ENCODE assay signal across 9 cellular contexts in the genomic region with DNA sequence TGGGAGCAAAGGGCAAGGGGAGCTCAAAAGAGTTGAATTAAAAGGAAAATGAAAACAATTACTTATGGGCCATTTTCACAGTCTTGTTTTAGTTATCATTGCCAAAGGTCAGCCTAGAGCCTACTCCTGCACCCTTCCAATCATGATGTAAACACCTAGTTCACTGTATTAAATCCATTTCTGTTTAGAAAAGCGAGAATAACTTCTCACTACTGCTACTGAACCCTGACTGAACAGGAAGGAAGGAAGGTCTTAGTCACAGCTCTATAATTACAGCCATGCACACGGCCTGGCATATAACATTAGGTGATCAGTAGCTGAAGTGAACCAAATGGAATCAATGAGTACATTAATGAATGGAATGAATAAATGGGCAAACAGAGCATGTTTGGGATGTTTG.
DNase-seq lines count a peak whose midpoint lies in the region; ATAC-seq, FAIRE-seq and TF ChIP-seq lines count a peak whose summit lies in the region.
"Had no signal": no experiment of that assay in that cellular context is flagged by ENCODE, and none has a peak within 500 bp of the region (broad histone marks: within the 10 kb centered on the region; RNA-seq: fewer than 3 reads in every experiment).

No MANE protein-coding gene starts in this region.

- no peak overlapping the region for H3K9ac ChIP-seq in neural progenitor cell

- no peaks in the 10 kb centered on the region for H3K36me3 ChIP-seq in bronchial epithelial cell (ENCODE audit: control insufficient read depth, insufficient read depth, low read length)
- no peaks in the 10 kb centered on the region for H3K36me3 ChIP-seq in psoas muscle (ENCODE audit: insufficient read depth in 1 of 2, low read depth in 1 of 2)
- no peaks in the 10 kb centered on the region for H3K36me3 ChIP-seq in neural progenitor cell

- H3K27ac Mint-ChIP-seq in neural progenitor cell = no peak overlapping the region

- no peak for FAIRE-seq in bronchial epithelial cell (lab: Jason Lieb, UNC)

- TF ChIP-seq CTCF in GM12864 (IDR thresholded peaks at IDR 0.05; ENCODE audit: low read depth, low read length, missing control alignments) (no peak), bronchial epithelial cell (IDR thresholded peaks at IDR 0.05; ENCODE audit: insufficient read depth, low read length, severe bottlenecking) (no peak), psoas muscle (IDR thresholded peaks at IDR 0.05) (no peak), neural progenitor cell (IDR thresholded peaks at IDR 0.05) (no peak)

- H3K9me3 ChIP-seq in psoas muscle = no peaks in the 10 kb centered on the region
- H3K9me3 ChIP-seq in neural progenitor cell (ENCODE audit: low read depth) = no peaks in the 10 kb centered on the region

- H3K79me2 ChIP-seq in neural progenitor cell (ENCODE audit: low read depth) = no peaks in the 10 kb centered on the region

- H4K20me1 ChIP-seq in neural progenitor cell (ENCODE audit: low read depth) = no peaks in the 10 kb centered on the region

- peaks cover 13% of the 10 kb centered on the region for H3K4me1 Mint-ChIP-seq in neural progenitor cell

- H3K4me3 ChIP-seq in GM12864 (ENCODE audit: low read depth, low read length) (no peak overlapping the region; the same call in 1 of the 2 replicates), bronchial epithelial cell (ENCODE audit: low read depth, low read length) (no peak overlapping the region), psoas muscle (no peak overlapping the region), neural progenitor cell (no peak overlapping the region)

- ATAC-seq in GM19452 (IDR thresholded peaks at IDR 0.05; ENCODE audit: unreplicated experiment) (peak; percentile 69), HG03139 (IDR thresholded peaks at IDR 0.05; ENCODE audit: unreplicated experiment) (peak; percentile 68), psoas muscle (no peak)

- CTCF ChIA-PET in HEK293T (lab: Yijun Ruan, JAX) = no interaction called here

- H3K36me3 Mint-ChIP-seq in neural progenitor cell = peaks cover 4% of the 10 kb centered on the region

- no peak overlapping the region for H3K4me2 ChIP-seq in neural progenitor cell

- H3F3A ChIP-seq in neural progenitor cell (ENCODE audit: low read depth) = peaks cover 32% of the 10 kb centered on the region

- DNase-seq in GM12864 (ENCODE audit: low read depth) (peak; percentile 61), bronchial epithelial cell (ENCODE audit: low read depth) (peak; percentile 68), psoas muscle (no peak), NCI-H1092 treated with DMSO at 0.1 percent for 48 hours (lab: John Stamatoyannopoulos, UW) (no peak), neural progenitor cell (ENCODE audit: low spot score) (no peak), HEK293T (ENCODE audit: extremely low spot score) (no peak)

- POLR2A ChIA-PET in HEK293T (lab: Yijun Ruan, JAX) = no interaction called here

- no peaks in the 10 kb centered on the region for H3K27me3 ChIP-seq in bronchial epithelial cell (ENCODE audit: control insufficient read depth, insufficient read depth, low read length)
- H3K27me3 ChIP-seq in psoas muscle (ENCODE audit: insufficient read depth in 3 of 3, low read length in 2 of 3) = no peaks in the 10 kb centered on the region
- H3K27me3 ChIP-seq in neural progenitor cell = no peaks in the 10 kb centered on the region

- H2AFZ ChIP-seq in neural progenitor cell (replicated peaks) = no peak overlapping the region

- 68 to 76% (median 74%) methylated on average over 2 of the region's 2 CpGs for WGBS in psoas muscle, 3 donors

- intact Hi-C loops in psoas muscle (cut with DNase I) = no loop called here

- H3K4me3 Mint-ChIP-seq in neural progenitor cell = no peak overlapping the region
- H3K4me3 Mint-ChIP-seq: central memory CD8-positive, alpha-beta T cell had no signal

- no peaks in the 10 kb centered on the region for H3K4me1 ChIP-seq in psoas muscle
- H3K4me1 ChIP-seq in neural progenitor cell = peaks cover 30% of the 10 kb centered on the region

- H3K27me3 Mint-ChIP-seq in neural progenitor cell (ENCODE audit: insufficient read depth, low read depth) = peaks cover 7% of the 10 kb centered on the region
- H3K27me3 Mint-ChIP-seq: central memory CD8-positive, alpha-beta T cell had no signal

- peaks cover 2% of the 10 kb centered on the region for H3K9me3 Mint-ChIP-seq in neural progenitor cell
- H3K9me3 Mint-ChIP-seq: central memory CD8-positive, alpha-beta T cell had no signal

- H3K27ac ChIP-seq in psoas muscle = no peak overlapping the region
- H3K27ac ChIP-seq in neural progenitor cell = no peak overlapping the region

TF ChIP-seq in HEK293T, 16 proteins besides CTCF, POLR2A, EP300 and RAD21:
- TF ChIP-seq, protein P1, sequence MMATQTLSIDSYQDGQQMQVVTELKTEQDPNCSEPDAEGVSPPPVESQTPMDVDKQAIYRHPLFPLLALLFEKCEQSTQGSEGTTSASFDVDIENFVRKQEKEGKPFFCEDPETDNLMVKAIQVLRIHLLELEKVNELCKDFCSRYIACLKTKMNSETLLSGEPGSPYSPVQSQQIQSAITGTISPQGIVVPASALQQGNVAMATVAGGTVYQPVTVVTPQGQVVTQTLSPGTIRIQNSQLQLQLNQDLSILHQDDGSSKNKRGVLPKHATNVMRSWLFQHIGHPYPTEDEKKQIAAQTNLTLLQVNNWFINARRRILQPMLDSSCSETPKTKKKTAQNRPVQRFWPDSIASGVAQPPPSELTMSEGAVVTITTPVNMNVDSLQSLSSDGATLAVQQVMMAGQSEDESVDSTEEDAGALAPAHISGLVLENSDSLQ (IDR thresholded peaks at IDR 0.05) = no peak
- no peak for TF ChIP-seq ZNF384 (IDR thresholded peaks at IDR 0.05)

Comparison
In these comparisons a context has a peak if more than half of its experiments do, and no peak if none do; other contexts are left out.
1. DNase-seq: peak in GM12864 (single experiment) and bronchial epithelial cell (single experiment); none in psoas muscle (0 of 2), NCI-H1092 treated with DMSO at 0.1 percent for 48 hours (single experiment), neural progenitor cell (single experiment) and HEK293T (single experiment).
2. ATAC-seq: peak in GM19452 (single experiment) and HG03139 (single experiment); none in psoas muscle (0 of 4).